In genomic region chr16:85528528-85529387, GRCh38 we compare ENCODE assay signal across 8 cellular contexts.
A peak's percentile ranks its signal among the peaks of the same experiment; 100 is the strongest.
DNase-seq lines count a peak whose midpoint lies in the region; ATAC-seq, FAIRE-seq and TF ChIP-seq lines count a peak whose summit lies in the region.

No MANE protein-coding gene starts in this region.

- no peaks in the 10 kb centered on the region for H3K79me2 ChIP-seq in H1 (ENCODE audit: control insufficient read depth in 1 of 2, insufficient read depth in 2 of 2, low read length in 2 of 2)

- no peak overlapping the region for H2AK5ac ChIP-seq in H1 (ENCODE audit: low read depth, low read length)

- no peak overlapping the region for H2BK12ac ChIP-seq in H1 (ENCODE audit: low read depth, low read length)

- no peaks in the 10 kb centered on the region for H3K9me3 ChIP-seq in H1 (ENCODE audit: insufficient read depth in 2 of 2, low read depth in 1 of 2, low read length in 1 of 2)
- no peaks in the 10 kb centered on the region for H3K9me3 ChIP-seq in sigmoid colon

- no peak overlapping the region for H3K56ac ChIP-seq in H1 (replicated peaks; ENCODE audit: insufficient read length, low read depth, low read length)

- ATAC-seq in GM19395 (IDR thresholded peaks at IDR 0.05; ENCODE audit: unreplicated experiment) (no peak), HG02623 (IDR thresholded peaks at IDR 0.05; ENCODE audit: unreplicated experiment) (no peak)

- H4K20me1 ChIP-seq in H1 (replicated peaks in 1 of 2; ENCODE audit: control insufficient read depth in 1 of 2, insufficient read depth in 2 of 2, low read length in 2 of 2): peaks cover 0 to 2% of the 10 kb centered on the region in 2 experiments

- DNase-seq in GM12865 (ENCODE audit: low read depth): peak; percentile 66
- peak; percentile 22 for DNase-seq in SK-MEL-5 (ENCODE audit: low read depth, low spot score)
- DNase-seq in H1 (ENCODE audit: low read depth in 1 of 2, low spot score in 2 of 2): no peak
- DNase-seq in sigmoid colon: peak; percentile 63
- DNase-seq in EL: no peak
- no peak for DNase-seq in GM12891 (ENCODE audit: insufficient read length, low spot score)

- no peak; a peak in 1 of 4 replicates for TF ChIP-seq RAD21 in H1 (IDR thresholded peaks at IDR 0.05 in 1 of 2, conservative IDR thresholded peaks at IDR 0.05 in 1 of 2; ENCODE audit: low read depth in 2 of 2, low read length in 2 of 2)

- no peak overlapping the region for H3K23ac ChIP-seq in H1 (ENCODE audit: insufficient read length)

- FAIRE-seq in H1 (lab: Jason Lieb, UNC) (no peak), GM12891 (lab: Jason Lieb, UNC) (no peak)

- no peak overlapping the region for H3K9ac ChIP-seq in H1 (replicated peaks in 1 of 4; ENCODE audit: extremely low read depth in 1 of 4, low read depth in 3 of 4, low read length in 3 of 4)

- CTCF ChIA-PET in H1 (lab: Charles Lee; ENCODE audit: partially characterized antibody): interaction anchor here (0.7 to 9.8 kb wide), 37 partner anchors 8 to 196 kb away, joined by 3 to 153 read pairs (median 5); partner anchors contain the start of gene GSE1

- H3K4me3 ChIP-seq in GM12865 (ENCODE audit: low read depth, low read length): no peak overlapping the region
- no peak overlapping the region for H3K4me3 ChIP-seq in H1 (ENCODE audit: extremely low read depth in 1 of 4, insufficient read depth in 2 of 4, low read depth in 3 of 4, low read length in 4 of 4)
- H3K4me3 ChIP-seq in sigmoid colon: no peak overlapping the region

- TF ChIP-seq POLR2A in H1 (IDR thresholded peaks at IDR 0.05; ENCODE audit: control extremely low read depth in 1 of 2, low read depth in 2 of 2, low read length in 2 of 2): no peak
- no peak for TF ChIP-seq POLR2A in sigmoid colon (IDR thresholded peaks at IDR 0.05)
- TF ChIP-seq POLR2A in GM12891 (IDR thresholded peaks at IDR 0.05; ENCODE audit: low read depth, low read length): no peak

- WGBS in H1 (ENCODE audit: extremely low coverage in 1 of 2, insufficient coverage in 1 of 2, insufficient read length in 1 of 2, insufficient replicate concordance in 2 of 2, low coverage in 1 of 2, low lambda C conversion rate in 2 of 2, missing lambda C conversion rate in 1 of 2), 2 experiments: 87% methylated on average over 21 of the region's 21 CpGs; no CpG with 5 or more reads in 1 of the 2 experiments
- WGBS in sigmoid colon, 2 donors: 85 to 88% methylated on average over 21 of the region's 21 CpGs

- TF ChIP-seq EP300 in H1 (IDR thresholded peaks at IDR 0.05; ENCODE audit: borderline replicate concordance in 1 of 2, low read depth in 2 of 2, low read length in 2 of 2) (no peak), sigmoid colon (IDR thresholded peaks at IDR 0.05) (no peak)

- no peaks in the 10 kb centered on the region for H3K36me3 ChIP-seq in H1 (ENCODE audit: control insufficient read depth in 2 of 4, insufficient read depth in 4 of 4, low read length in 3 of 4)
- no peaks in the 10 kb centered on the region for H3K36me3 ChIP-seq in sigmoid colon

- intact Hi-C loops in sigmoid colon (cut with DNase I): no loop called here

- H2BK5ac ChIP-seq in H1 (ENCODE audit: low read depth, low read length): no peak overlapping the region

- no peak overlapping the region for H2BK20ac ChIP-seq in H1 (ENCODE audit: low read length)

- no peak overlapping the region for H2BK120ac ChIP-seq in H1 (replicated peaks; ENCODE audit: low read depth, low read length)

- no peak overlapping the region for H4K5ac ChIP-seq in H1 (ENCODE audit: insufficient read length, low read depth, low read length)

- no peak overlapping the region for H3K4ac ChIP-seq in H1 (replicated peaks; ENCODE audit: insufficient read length, low read depth, low read length)

- H3K27ac ChIP-seq in H1 (ENCODE audit: low read depth, low read length) (no peak overlapping the region), sigmoid colon (no peak overlapping the region)

- H3K4me1 ChIP-seq in H1 (replicated peaks in 1 of 4; ENCODE audit: control insufficient read depth in 3 of 4, insufficient read depth in 4 of 4, low read length in 3 of 4) (peaks cover 3 to 24% (median 13%) of the 10 kb centered on the region in 4 experiments), sigmoid colon (peaks cover 0 to 8% (median 6%) of the 10 kb centered on the region in 4 donors)

- H3K79me1 ChIP-seq in H1 (ENCODE audit: low read depth, low read length): no peaks in the 10 kb centered on the region; the same call in 1 of the 2 replicates

- 0 out of 2 replicates have a peak overlapping the region, but pooled peaks have one; percentile 29 for H2BK15ac ChIP-seq in H1 (ENCODE audit: low read length)

- H4K8ac ChIP-seq in H1 (ENCODE audit: extremely low read depth, insufficient read depth, low read length): no peak overlapping the region

- in situ Hi-C loops in SK-MEL-5 (cut with HindIII; ENCODE audit: low pct_unique_long_range_greater_than_20kb, low sequenced_read_pairs): no loop called here

- no peaks in the 10 kb centered on the region for H3K23me2 ChIP-seq in H1 (ENCODE audit: low read depth, low read length)

- H2AFZ ChIP-seq in H1 (ENCODE audit: low read length): no peak overlapping the region

- no peak overlapping the region for H3K18ac ChIP-seq in H1 (ENCODE audit: extremely low read depth, low read length)

- H3K27me3 ChIP-seq in H1 (replicated peaks in 1 of 4; ENCODE audit: control insufficient read depth in 3 of 4, extremely low read depth in 1 of 4, insufficient read depth in 3 of 4, low read length in 3 of 4) (no peaks in the 10 kb centered on the region), sigmoid colon (no peaks in the 10 kb centered on the region)

- no peak overlapping the region for H3K14ac ChIP-seq in H1 (ENCODE audit: insufficient read length)

- TF ChIP-seq CTCF in GM12865 (IDR thresholded peaks at IDR 0.05; ENCODE audit: insufficient read depth, low read depth, low read length, missing control alignments) (peak; percentile 71), H1 (IDR thresholded peaks at IDR 0.05; ENCODE audit: control extremely low read depth in 1 of 3, insufficient read depth in 1 of 3, low read depth in 1 of 3, low read length in 3 of 3) (peak; percentile 37 to 57 (median 47)), sigmoid colon (IDR thresholded peaks at IDR 0.05) (peak in 2 of 4 experiments; percentile 27 to 41)

- peak overlapping the region; percentile 14 for H4K91ac ChIP-seq in H1 (replicated peaks; ENCODE audit: insufficient read length, low read length)

- H3K4me2 ChIP-seq in H1 (ENCODE audit: insufficient read depth in 1 of 2, low read depth in 2 of 2, low read length in 2 of 2): no peak overlapping the region

- POLR2A ChIA-PET in H1 (lab: Charles Lee; ENCODE audit: partially characterized antibody): interaction anchor here (1.1 to 1.5 kb wide), 3 partner anchors 9 to 81 kb away, joined by 3 to 6 read pairs (median 4); no protein-coding TSS in a partner anchor

TF ChIP-seq in H1, 55 proteins besides CTCF, POLR2A, EP300 and RAD21:
- 0 out of 2 replicates have a peak, but pooled peaks have one; percentile 49 for TF ChIP-seq EGR1 (IDR thresholded peaks at IDR 0.05; ENCODE audit: borderline replicate concordance, low read depth, low read length)
- peak; percentile 94 for TF ChIP-seq KDM1A (IDR thresholded peaks at IDR 0.05; ENCODE audit: borderline replicate concordance, low read length)
- TF ChIP-seq TBP (IDR thresholded peaks at IDR 0.05; ENCODE audit: low read depth, low read length): no peak
- 0 out of 4 replicates have a peak, but pooled peaks of 1 of the 2 experiments have one; percentile 73 for TF ChIP-seq HDAC2 (IDR thresholded peaks at IDR 0.05; ENCODE audit: borderline replicate concordance in 1 of 2, low read depth in 2 of 2, low read length in 2 of 2)
- TF ChIP-seq CEBPB (IDR thresholded peaks at IDR 0.05; ENCODE audit: low read depth, low read length): no peak

TF ChIP-seq in GM12891, 5 proteins besides CTCF, POLR2A, EP300 and RAD21:
- TF ChIP-seq POU2F2 (IDR thresholded peaks at IDR 0.05; ENCODE audit: low read depth, low read length) (no peak), SPI1 (IDR thresholded peaks at IDR 0.05; ENCODE audit: low read depth, low read length) (no peak), TAF1 (IDR thresholded peaks at IDR 0.05; ENCODE audit: low read depth, low read length) (no peak), POLR2AphosphoS5 (IDR thresholded peaks at IDR 0.05; ENCODE audit: low read depth, low read length) (no peak), PAX5 (IDR thresholded peaks at IDR 0.05; ENCODE audit: insufficient read depth, low read length, severe bottlenecking) (no peak)
TF ChIP-seq in GM12891: peak in this region for 0.

Comparison
In these comparisons a context has a peak if more than half of its experiments do, and no peak if none do; other contexts are left out.
1. DNase-seq: peak in GM12865 (single experiment), SK-MEL-5 (single experiment) and sigmoid colon (single experiment); none in H1 (0 of 2), EL (single experiment) and GM12891 (single experiment).